ENCODE assay signal across 9 cellular contexts in genomic region chr16:53501216-53501859, GRCh38. TPM values are rescaled to one million over a fixed set of nuclear protein-coding genes. Genes with fewer than 3 reads are reported as not detected.
DNase-seq lines count a peak whose midpoint lies in the region; ATAC-seq lines count a peak whose summit lies in the region.
"Had no signal": no experiment of that assay in that cellular context is flagged by ENCODE, and none has a peak within 500 bp of the region (broad histone marks: within the 10 kb centered on the region; RNA-seq: fewer than 3 reads in every experiment).

No MANE protein-coding gene starts in this region.

- no peaks in the 10 kb centered on the region for H3K9me3 Mint-ChIP-seq in T-helper 2 cell treated with Interferon-gamma antibody and Interleukin-4, amounts not matched to agents 5 μg/mL and 100 μg/mL, for 36 hours
- H3K9me3 Mint-ChIP-seq in activated T-helper 1 cell treated with anti-CD3 and anti-CD28 coated beads, Interleukin-12 subunit alpha, Interleukin-12 subunit beta, Interleukin-2, Interleukin-4 antibody, amounts not matched to agents 30 ng/mL and 10 ng/mL and 1 ng/mL, durations not matched to agents 14 hours and 24 hours and 36 hours: no peaks in the 10 kb centered on the region
- no peaks in the 10 kb centered on the region for H3K9me3 Mint-ChIP-seq in stimulated activated memory B cell treated with anti-CD40 and anti-IgM and Interleukin-4, amounts not matched to agents 10 μg/mL and 1 μg/mL and 100 μg/mL, for 72 hours

- peaks cover 7% of the 10 kb centered on the region; the same call in 1 of the 2 replicates for H3K27me3 ChIP-seq in iPS-20b (ENCODE audit: insufficient read depth, low read length)

- no peaks in the 10 kb centered on the region for H3K9me3 ChIP-seq in iPS-20b (ENCODE audit: insufficient read depth, low read depth, low read length)

- H3K9ac ChIP-seq in iPS-20b (ENCODE audit: low read depth, low read length): no peak overlapping the region; the same call in 1 of the 2 replicates

- peak overlapping the region; percentile 77 for H3K4me3 ChIP-seq in iPS-20b (ENCODE audit: low read length)

- H3K4me3 Mint-ChIP-seq in T-helper 2 cell treated with Interferon-gamma antibody and Interleukin-4, amounts not matched to agents 5 μg/mL and 100 μg/mL, for 36 hours: peak overlapping the region; percentile 95
- H3K4me3 Mint-ChIP-seq in activated T-helper 1 cell treated with anti-CD3 and anti-CD28 coated beads, Interleukin-12 subunit alpha, Interleukin-12 subunit beta, Interleukin-2, Interleukin-4 antibody, amounts not matched to agents 30 ng/mL and 10 ng/mL and 1 ng/mL, durations not matched to agents 14 hours and 24 hours and 36 hours: peak overlapping the region; percentile 97
- peak overlapping the region; percentile 97 for H3K4me3 Mint-ChIP-seq in stimulated activated memory B cell treated with anti-CD40 and anti-IgM and Interleukin-4, amounts not matched to agents 10 μg/mL and 1 μg/mL and 100 μg/mL, for 72 hours

- peak overlapping the region; percentile 24 for H3K27ac Mint-ChIP-seq in T-helper 2 cell treated with Interferon-gamma antibody and Interleukin-4, amounts not matched to agents 5 μg/mL and 100 μg/mL, for 36 hours
- H3K27ac Mint-ChIP-seq in activated T-helper 1 cell treated with anti-CD3 and anti-CD28 coated beads, Interleukin-12 subunit alpha, Interleukin-12 subunit beta, Interleukin-2, Interleukin-4 antibody, amounts not matched to agents 30 ng/mL and 10 ng/mL and 1 ng/mL, durations not matched to agents 14 hours and 24 hours and 36 hours: peak overlapping the region; percentile 12
- H3K27ac Mint-ChIP-seq in stimulated activated memory B cell treated with anti-CD40 and anti-IgM and Interleukin-4, amounts not matched to agents 10 μg/mL and 1 μg/mL and 100 μg/mL, for 72 hours: no peak overlapping the region

- peaks cover 28% of the 10 kb centered on the region for H3K36me3 ChIP-seq in iPS-20b (ENCODE audit: insufficient read depth, low read depth, low read length)

- intact Hi-C loops in activated T-helper 1 cell treated with anti-CD3 and anti-CD28 coated beads, Interleukin-12 subunit alpha, Interleukin-12 subunit beta, Interleukin-2, Interleukin-4 antibody, amounts not matched to agents 30 ng/mL and 10 ng/mL and 1 ng/mL, durations not matched to agents 14 hours and 24 hours and 36 hours (cut with micrococcal nuclease): loop anchor here (5.0 to 10.0 kb wide), 2 partner anchors 129 to 237 kb away; no protein-coding TSS in a partner anchor

- ATAC-seq in stimulated activated memory B cell treated with anti-CD40 and anti-IgM and Interleukin-4, amounts not matched to agents 10 μg/mL and 1 μg/mL and 100 μg/mL, for 72 hours: no peak

- H3K4me1 ChIP-seq in iPS-20b (ENCODE audit: insufficient read depth, low read length): peaks cover 16% of the 10 kb centered on the region

- H3K36me3 Mint-ChIP-seq in T-helper 2 cell treated with Interferon-gamma antibody and Interleukin-4, amounts not matched to agents 5 μg/mL and 100 μg/mL, for 36 hours (ENCODE audit: low read depth): peaks cover 35% of the 10 kb centered on the region
- H3K36me3 Mint-ChIP-seq in activated T-helper 1 cell treated with anti-CD3 and anti-CD28 coated beads, Interleukin-12 subunit alpha, Interleukin-12 subunit beta, Interleukin-2, Interleukin-4 antibody, amounts not matched to agents 30 ng/mL and 10 ng/mL and 1 ng/mL, durations not matched to agents 14 hours and 24 hours and 36 hours (ENCODE audit: low read depth): peaks cover 24% of the 10 kb centered on the region
- H3K36me3 Mint-ChIP-seq in stimulated activated memory B cell treated with anti-CD40 and anti-IgM and Interleukin-4, amounts not matched to agents 10 μg/mL and 1 μg/mL and 100 μg/mL, for 72 hours: peaks cover 12% of the 10 kb centered on the region

- peaks cover 41% of the 10 kb centered on the region for H3K4me1 Mint-ChIP-seq in T-helper 2 cell treated with Interferon-gamma antibody and Interleukin-4, amounts not matched to agents 5 μg/mL and 100 μg/mL, for 36 hours (ENCODE audit: low read depth)
- peaks cover 60% of the 10 kb centered on the region for H3K4me1 Mint-ChIP-seq in activated T-helper 1 cell treated with anti-CD3 and anti-CD28 coated beads, Interleukin-12 subunit alpha, Interleukin-12 subunit beta, Interleukin-2, Interleukin-4 antibody, amounts not matched to agents 30 ng/mL and 10 ng/mL and 1 ng/mL, durations not matched to agents 14 hours and 24 hours and 36 hours (ENCODE audit: low read depth)
- H3K4me1 Mint-ChIP-seq in stimulated activated memory B cell treated with anti-CD40 and anti-IgM and Interleukin-4, amounts not matched to agents 10 μg/mL and 1 μg/mL and 100 μg/mL, for 72 hours: peaks cover 28% of the 10 kb centered on the region

- DNase-seq in T-helper 2 cell treated with Interferon-gamma antibody and Interleukin-4, amounts not matched to agents 5 μg/mL and 100 μg/mL, for 36 hours (ENCODE audit: low spot score): no peak
- DNase-seq in T-helper 2 cell (no peak), Ammon's horn (ENCODE audit: low spot score) (no peak), SKM-1 (lab: John Stamatoyannopoulos, UW; ENCODE audit: unreplicated experiment) (no peak), midbrain (lab: John Stamatoyannopoulos, UW) (no peak)
- DNase-seq in activated T-helper 1 cell treated with anti-CD3 and anti-CD28 coated beads, Interleukin-12 subunit alpha, Interleukin-12 subunit beta, Interleukin-2, Interleukin-4 antibody, amounts not matched to agents 30 ng/mL and 10 ng/mL and 1 ng/mL, durations not matched to agents 14 hours and 24 hours and 36 hours (ENCODE audit: low spot score): no peak
- DNase-seq: NCI-H1105 had no signal

- no peak overlapping the region for H3K27ac ChIP-seq in iPS-20b (ENCODE audit: low read length)

- H3K27me3 Mint-ChIP-seq in T-helper 2 cell treated with Interferon-gamma antibody and Interleukin-4, amounts not matched to agents 5 μg/mL and 100 μg/mL, for 36 hours (ENCODE audit: low read depth): no peaks in the 10 kb centered on the region
- no peaks in the 10 kb centered on the region for H3K27me3 Mint-ChIP-seq in activated T-helper 1 cell treated with anti-CD3 and anti-CD28 coated beads, Interleukin-12 subunit alpha, Interleukin-12 subunit beta, Interleukin-2, Interleukin-4 antibody, amounts not matched to agents 30 ng/mL and 10 ng/mL and 1 ng/mL, durations not matched to agents 14 hours and 24 hours and 36 hours (ENCODE audit: insufficient read depth)
- H3K27me3 Mint-ChIP-seq in stimulated activated memory B cell treated with anti-CD40 and anti-IgM and Interleukin-4, amounts not matched to agents 10 μg/mL and 1 μg/mL and 100 μg/mL, for 72 hours: no peaks in the 10 kb centered on the region

RNA-seq across cellular contexts. Expression of gene AKTIP, which starts 1.7 kb away (rescaled TPM):
- total RNA-seq in activated T-helper 1 cell treated with anti-CD3 and anti-CD28 coated beads, Interleukin-12 subunit alpha, Interleukin-12 subunit beta, Interleukin-2, Interleukin-4 antibody, amounts not matched to agents 30 ng/mL and 10 ng/mL and 1 ng/mL, durations not matched to agents 14 hours and 24 hours and 36 hours: 16.6 and 16.9 TPM in 2 replicates
